In genomic region chr2:86719637-86720540, GRCh38 we compare ENCODE assay signal across 8 cellular contexts. TPM values are rescaled to one million over a fixed set of nuclear protein-coding genes. Genes with fewer than 3 reads are reported as not detected.
DNase-seq lines count a peak whose midpoint lies in the region; ATAC-seq, FAIRE-seq and TF ChIP-seq lines count a peak whose summit lies in the region.
"Not testable (repeated sequence)": the region's sequence is repeated elsewhere in the genome, so short reads cannot be mapped to it uniquely, and the experiment has no call there.

RMND5A (plus strand) TSS chr2:86720291; CDS start chr2:86720668, 377 bp downstream.

- peak; percentile 90 for ATAC-seq in HG02852 (IDR thresholded peaks at IDR 0.05; ENCODE audit: unreplicated experiment)

- not testable (repeated sequence) for TF ChIP-seq CTCF in left ventricle myocardium inferior (IDR thresholded peaks at IDR 0.05; ENCODE audit: borderline replicate concordance); transverse colon (IDR thresholded peaks at IDR 0.05)

- H3K27me3 ChIP-seq in left ventricle myocardium inferior (ENCODE audit: low read depth); transverse colon: not testable (repeated sequence)

- not testable (repeated sequence) for H3K4me1 ChIP-seq in left ventricle myocardium inferior, transverse colon

- WGBS in transverse colon (ENCODE audit: low coverage in 1 of 2), 2 donors = 0% methylated on average over 14 of the region's 95 CpGs; no CpG with 5 or more reads in 1 of the 2 donors

- H3K9me3 ChIP-seq in left ventricle myocardium inferior (replicated peaks); transverse colon: not testable (repeated sequence)

- not testable (repeated sequence) for TF ChIP-seq EP300 in transverse colon (IDR thresholded peaks at IDR 0.05; ENCODE audit: low read depth)

- in situ Hi-C loops in transverse colon (cut with MboI; ENCODE audit: low pct_ligation_motif_present in 1 of 4, low pct_unique_long_range_greater_than_20kb in 1 of 4, low sequenced_read_pairs in 3 of 4) = not testable (repeated sequence)

- peak within 1 kb of the TSS; percentile 95 for H3K27ac ChIP-seq in left ventricle myocardium inferior (replicated peaks)
- peak within 1 kb of the TSS; percentile 92 to 97 (median 95) for H3K27ac ChIP-seq in transverse colon

- peak; percentile 59; the same call in 1 of the 2 replicates for TF ChIP-seq POLR2A in GM12892 (IDR thresholded peaks at IDR 0.05; ENCODE audit: low read depth, low read length)
- TF ChIP-seq POLR2A in transverse colon (IDR thresholded peaks at IDR 0.05) = peak; percentile 81

- peak; percentile 97 for FAIRE-seq in GM12892 (lab: Jason Lieb, UNC)

- H3K36me3 ChIP-seq in left ventricle myocardium inferior, transverse colon: not testable (repeated sequence)

- H3K4me3 ChIP-seq in left ventricle myocardium inferior = peak within 1 kb of the TSS; percentile 83
- peak within 1 kb of the TSS; percentile 46 to 88 (median 78) for H3K4me3 ChIP-seq in transverse colon

- intact Hi-C loops in left ventricle myocardium inferior (cut with micrococcal nuclease); posterior vena cava (cut with DNase I); transverse colon (cut with DNase I; ENCODE audit: low total_unique reads): not testable (repeated sequence)

- DNase-seq in GM12892 (ENCODE audit: insufficient read length) = not testable (repeated sequence)
- DNase-seq in NCI-H187 (lab: John Stamatoyannopoulos, UW) = peak; percentile 49 to 63
- DNase-seq in T-helper 9 cell = peak; percentile 90
- DNase-seq in anterior cingulate cortex (lab: John Stamatoyannopoulos, UW) = peak in 53 of 58 donors; percentile 71 to 98 (median 93)
- peak; percentile 94 for DNase-seq in left ventricle myocardium inferior
- peak; percentile 97 for DNase-seq in posterior vena cava (ENCODE audit: low spot score)
- DNase-seq in transverse colon = peak; percentile 96

RNA-seq across cellular contexts. Expression of gene RMND5A, which starts in this region (rescaled TPM):
- polyA plus RNA-seq in GM12892 (2012; ENCODE audit: missing spikeins) = 15.5 TPM
- total RNA-seq in left ventricle myocardium inferior (93.7 TPM), posterior vena cava (10 to 100 TPM; 20.3 to 22.9 TPM), transverse colon (10 to 100 TPM; 58.1 to 94.8 (median 72.4) TPM)
